ENCODE assay signal across 8 cellular contexts in the genomic region with DNA sequence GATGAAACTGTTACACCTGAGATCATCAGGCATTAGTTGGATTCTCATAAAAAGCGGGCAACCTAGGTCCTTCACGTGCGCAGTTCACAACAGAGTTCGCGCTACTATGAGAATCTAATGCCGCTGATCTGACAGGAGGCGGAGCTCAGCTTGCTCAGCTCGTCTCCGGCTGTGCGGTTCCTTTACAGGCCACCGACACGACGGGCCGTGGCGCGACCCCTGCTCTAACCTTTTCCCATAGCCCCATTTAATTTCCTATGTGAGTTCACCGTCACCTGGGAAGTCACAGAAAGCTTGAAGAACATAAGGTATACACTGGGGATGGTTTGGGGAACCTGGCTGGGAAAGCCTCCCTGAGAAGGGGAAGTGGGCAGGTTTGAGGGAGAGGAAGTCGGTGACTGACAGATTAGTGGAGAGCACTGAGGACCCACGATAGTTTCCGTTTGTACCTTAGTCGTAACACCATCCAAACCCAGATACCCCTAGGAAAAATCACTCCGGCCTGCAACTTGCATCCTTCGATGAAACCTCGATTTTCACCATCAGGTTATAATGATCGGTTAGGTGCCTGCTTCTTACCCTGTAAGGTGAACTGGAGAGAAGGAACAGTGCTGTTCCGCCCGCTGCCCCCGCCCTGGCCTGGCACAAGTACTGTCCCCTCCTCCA. TPM values are rescaled to one million over a fixed set of nuclear protein-coding genes. Genes with fewer than 3 reads are reported as not detected.
A peak's percentile ranks its signal among the peaks of the same experiment; 100 is the strongest.
DNase-seq lines count a peak whose midpoint lies in the region; ATAC-seq and TF ChIP-seq lines count a peak whose summit lies in the region.

No MANE protein-coding gene starts in this region.

- H3K4me3 Mint-ChIP-seq in activated T-cell treated with anti-CD3 and anti-CD28 coated beads, Interleukin-2, amount 50 U/mL, for 4 hours: peak overlapping the region; percentile 81
- peak overlapping the region; percentile 65 for H3K4me3 Mint-ChIP-seq in progenitor cell of endocrine pancreas (ENCODE audit: low read depth)

- DNase-seq in AG09309 (ENCODE audit: low read depth) (no peak), NOMO-1 (lab: John Stamatoyannopoulos, UW; ENCODE audit: unreplicated experiment in 2 of 2) (peak; percentile 66 to 74), fibroblast of pulmonary artery (ENCODE audit: low read depth) (no peak), progenitor cell of endocrine pancreas (ENCODE audit: low spot score, unreplicated experiment) (no peak), occipital lobe (lab: John Stamatoyannopoulos, UW) (no peak)
- DNase-seq in activated T-cell treated with anti-CD3 and anti-CD28 coated beads, Interleukin-2, amount 50 U/mL, for 4 hours: peak; percentile 47

- H3K4me3 ChIP-seq in AG09309 (ENCODE audit: control insufficient read depth, low read depth, low read length) (peak overlapping the region; percentile 55), fibroblast of pulmonary artery (replicated peaks; ENCODE audit: low read depth, low read length) (peak overlapping the region; percentile 64)

- no peaks in the 10 kb centered on the region for H3K36me3 Mint-ChIP-seq in activated T-cell treated with anti-CD3 and anti-CD28 coated beads, Interleukin-2, amount 50 U/mL, for 4 hours (ENCODE audit: insufficient read depth)
- H3K36me3 Mint-ChIP-seq in progenitor cell of endocrine pancreas (ENCODE audit: insufficient read depth): peaks cover 1% of the 10 kb centered on the region

- peak; percentile 19 for ATAC-seq in GM21367 (IDR thresholded peaks at IDR 0.05; ENCODE audit: unreplicated experiment)
- peak; percentile 23 to 25 for ATAC-seq in activated T-cell treated with anti-CD3 and anti-CD28 coated beads, Interleukin-2, amount 50 U/mL, for 4 hours
- no peak for ATAC-seq in esophagus mucosa

- no peaks in the 10 kb centered on the region for H3K27me3 Mint-ChIP-seq in activated T-cell treated with anti-CD3 and anti-CD28 coated beads, Interleukin-2, amount 50 U/mL, for 4 hours (ENCODE audit: low read depth)
- peaks cover 38% of the 10 kb centered on the region for H3K27me3 Mint-ChIP-seq in progenitor cell of endocrine pancreas

- H3K27ac Mint-ChIP-seq in progenitor cell of endocrine pancreas: peak overlapping the region; percentile 41

- H3K4me1 Mint-ChIP-seq in activated T-cell treated with anti-CD3 and anti-CD28 coated beads, Interleukin-2, amount 50 U/mL, for 4 hours (ENCODE audit: low read depth): peaks cover 39% of the 10 kb centered on the region
- H3K4me1 Mint-ChIP-seq in progenitor cell of endocrine pancreas (ENCODE audit: low read depth): peaks cover 23% of the 10 kb centered on the region

- H3K9me3 Mint-ChIP-seq in activated T-cell treated with anti-CD3 and anti-CD28 coated beads, Interleukin-2, amount 50 U/mL, for 4 hours: no peaks in the 10 kb centered on the region
- H3K9me3 Mint-ChIP-seq in progenitor cell of endocrine pancreas (ENCODE audit: low read depth): no peaks in the 10 kb centered on the region

- TF ChIP-seq CTCF in AG09309 (IDR thresholded peaks at IDR 0.05; ENCODE audit: control insufficient read depth, insufficient read depth, low read depth, low read length, missing control alignments) (no peak), fibroblast of pulmonary artery (IDR thresholded peaks at IDR 0.05; ENCODE audit: low read length, missing control alignments) (no peak), progenitor cell of endocrine pancreas (IDR thresholded peaks at IDR 0.05; ENCODE audit: unreplicated experiment) (no peak)

RNA-seq across cellular contexts. Expression of a gene that starts 2.8 kb away (rescaled TPM):
- 10 to 100 TPM; 84.6 to 95.9 (median 91.2) TPM for total RNA-seq in activated T-cell treated with anti-CD3 and anti-CD28 coated beads, Interleukin-2, amount 50 U/mL, for 4 hours
- 72.1 and 75.0 TPM in 2 replicates for total RNA-seq in progenitor cell of endocrine pancreas
- total RNA-seq in esophagus mucosa: 28.5 TPM
- 28.9 TPM for total RNA-seq in occipital lobe

RNA-seq across cellular contexts. Expression of a gene that starts 11.9 kb away (rescaled TPM):
- not detected for total RNA-seq in activated T-cell treated with anti-CD3 and anti-CD28 coated beads, Interleukin-2, amount 50 U/mL, for 4 hours
- total RNA-seq in progenitor cell of endocrine pancreas (0.10 TPM in 1 of 2 replicates, not detected in the other), esophagus mucosa (not detected), occipital lobe (not detected)

RNA-seq across cellular contexts. Expression of a gene that starts 24.8 kb away (rescaled TPM):
- 100 to 1,000 TPM; 121 to 149 (median 128) TPM for total RNA-seq in activated T-cell treated with anti-CD3 and anti-CD28 coated beads, Interleukin-2, amount 50 U/mL, for 4 hours
- 58.9 and 60.7 TPM in 2 replicates for total RNA-seq in progenitor cell of endocrine pancreas
- total RNA-seq in esophagus mucosa: 30.2 TPM
- total RNA-seq in occipital lobe: 39.5 TPM

RNA-seq across cellular contexts. Expression of a gene that starts 28.9 kb away (rescaled TPM):
- 100 to 1,000 TPM; 393 to 403 (median 400) TPM for total RNA-seq in activated T-cell treated with anti-CD3 and anti-CD28 coated beads, Interleukin-2, amount 50 U/mL, for 4 hours
- total RNA-seq in progenitor cell of endocrine pancreas (377 and 379 TPM in 2 replicates), esophagus mucosa (306 TPM), occipital lobe (423 TPM)

RNA-seq across cellular contexts. Expression of a gene that starts 55.7 kb away (rescaled TPM):
- total RNA-seq in activated T-cell treated with anti-CD3 and anti-CD28 coated beads, Interleukin-2, amount 50 U/mL, for 4 hours: 10 to 100 TPM; 61.9 to 64.6 (median 63.5) TPM
- total RNA-seq in progenitor cell of endocrine pancreas (90.5 and 92.6 TPM in 2 replicates), esophagus mucosa (71.0 TPM), occipital lobe (14.8 TPM)

Comparison
In these comparisons a context has a peak if more than half of its experiments do, and no peak if none do; other contexts are left out.
1. DNase-seq: peak in NOMO-1 (2 of 2) and activated T-cell treated with anti-CD3 and anti-CD28 coated beads, Interleukin-2, amount 50 U/mL, for 4 hours (single experiment); none in AG09309 (single experiment), fibroblast of pulmonary artery (single experiment), progenitor cell of endocrine pancreas (single experiment) and occipital lobe (single experiment).